31 cellular contexts compared by ENCODE assay signal in genomic region chrX:143462696-143463095, GRCh38. TPM values are rescaled to one million over a fixed set of nuclear protein-coding genes. Genes with fewer than 3 reads are reported as not detected.
"Had no signal": no experiment of that assay in that cellular context is flagged by ENCODE, and none has a peak within 500 bp of the region (broad histone marks: within the 10 kb centered on the region; RNA-seq: fewer than 3 reads in every experiment).

No MANE protein-coding gene starts in this region.

- H3K9ac ChIP-seq: neural progenitor cell, parathyroid adenoma had no signal

- DNase-seq: occipital lobe; ovary; psoas muscle; right lobe of liver; sigmoid colon; small intestine; stimulated activated CD4-positive, alpha-beta T cell treated with anti-CD3 and anti-CD28 coated beads, Interleukin-15, amount 100 ng/mL, for 24 hours; stimulated activated CD4-positive, alpha-beta T cell treated with anti-CD3 and anti-CD28 coated beads, Interleukin-2, amount 100 ng/mL, for 24 hours; stimulated activated CD4-positive, alpha-beta T cell treated with anti-CD3 and anti-CD28 coated beads, Interleukin-2, amount 100 ng/mL, for 48 hours; stimulated activated CD4-positive, alpha-beta T cell treated with anti-CD3 and anti-CD28 coated beads, Interleukin-4, amount 100 ng/mL, for 24 hours; stimulated activated naive B cell treated with anti-CD40 and anti-IgM and Interleukin-4, amounts not matched to agents 10 μg/mL and 1 μg/mL and 100 μg/mL, for 72 hours; stimulated activated naive CD4-positive, alpha-beta T cell treated with Interleukin-2 at 50 U/mL for 16 hours; stomach; thyroid gland; trophoblast cell had no signal

- H3K27me3 ChIP-seq: neural progenitor cell, ovary, right lobe of liver, sigmoid colon, stomach, thyroid gland, tibial nerve, upper lobe of left lung, vagina had no signal

- H3K27ac ChIP-seq: neural progenitor cell, ovary, parathyroid adenoma, psoas muscle, right lobe of liver, sigmoid colon, stomach, thoracic aorta, thyroid gland, tibial nerve, upper lobe of left lung, vagina had no signal

- H3K4me2 ChIP-seq: neural progenitor cell had no signal

- H3K9me3 ChIP-seq: ovary, psoas muscle, right lobe of liver, sigmoid colon, stomach, thoracic aorta, thyroid gland, tibial nerve, upper lobe of left lung, vagina had no signal

- ATAC-seq: natural killer cell treated with Interleukin-12 subunit alpha and Interleukin-12 subunit beta and Interleukin-15 and Interleukin-18, amount 100 ng/mL, for 72 hours; psoas muscle; right cardiac atrium; right lobe of liver; stimulated activated effector memory CD8-positive, alpha-beta T cell treated with anti-CD3 and anti-CD28 coated beads, Interleukin-12 subunit alpha, Interleukin-12 subunit beta, amount 100 ng/mL, for 72 hours; stimulated activated naive B cell treated with anti-CD40 and anti-IgM and Interleukin-4, amounts not matched to agents 10 μg/mL and 1 μg/mL and 100 μg/mL, for 72 hours had no signal

- H3K4me1 ChIP-seq: neural progenitor cell, parathyroid adenoma, psoas muscle, right lobe of liver, sigmoid colon, stomach, thyroid gland, tibial nerve, upper lobe of left lung, vagina had no signal

- H2AFZ ChIP-seq: neural progenitor cell, parathyroid adenoma had no signal

- H3K36me3 ChIP-seq: neural progenitor cell, ovary, right lobe of liver, sigmoid colon, stomach, thoracic aorta, thyroid gland, tibial nerve, upper lobe of left lung, vagina had no signal

- H3K4me3 ChIP-seq: neural progenitor cell, ovary, psoas muscle, right lobe of liver, sigmoid colon, stomach, thoracic aorta, thyroid gland, tibial nerve, upper lobe of left lung, vagina had no signal

RNA-seq across cellular contexts. Expression of gene SPANXN3, which starts 54.6 kb away (rescaled TPM):
- total RNA-seq: natural killer cell treated with Interleukin-12 subunit alpha and Interleukin-12 subunit beta and Interleukin-15 and Interleukin-18, amount 100 ng/mL, for 72 hours; occipital lobe; osteoblast; ovary; progenitor cell of endocrine pancreas; psoas muscle; right cardiac atrium; right lobe of liver; sigmoid colon; skeletal muscle tissue; stomach; subcutaneous adipose tissue; temporal lobe; thoracic aorta; thyroid gland; tibial nerve; upper lobe of left lung; ureter; vagina had no signal
- polyA plus RNA-seq: neural cell, right cardiac atrium, sigmoid colon, stomach had no signal
